Comparison of ENCODE assay signal across 1 cellular context in genomic region chr22:42595434-42595833, GRCh38.
TF ChIP-seq lines count a peak whose summit lies in the region.

No MANE protein-coding gene starts in this region.

TF ChIP-seq in IMR-90, 13 proteins besides CTCF, POLR2A, EP300 and RAD21:
- TF ChIP-seq RFX5 (IDR thresholded peaks at IDR 0.05; ENCODE audit: low read depth, low read length), result no peak
- no peak for TF ChIP-seq USF2 (IDR thresholded peaks at IDR 0.05; ENCODE audit: low read depth, low read length)
- TF ChIP-seq RCOR1 (IDR thresholded peaks at IDR 0.05; ENCODE audit: insufficient replicate concordance, low read length), result no peak
- TF ChIP-seq MAZ (IDR thresholded peaks at IDR 0.05; ENCODE audit: borderline replicate concordance, low read depth, low read length), result no peak
- no peak for TF ChIP-seq SMC3 (IDR thresholded peaks at IDR 0.05; ENCODE audit: low read depth, low read length)
- no peak for TF ChIP-seq NFE2L2 (IDR thresholded peaks at IDR 0.05; ENCODE audit: low read depth, low read length)
- TF ChIP-seq MAFK (IDR thresholded peaks at IDR 0.05; ENCODE audit: low read depth, low read length), result no peak
TF ChIP-seq in IMR-90: peak in this region for 0.
